8 cellular contexts compared by ENCODE assay signal in genomic region chr7:20514364-20514763, GRCh38.
DNase-seq lines count a peak whose midpoint lies in the region; ATAC-seq lines count a peak whose summit lies in the region.

No MANE protein-coding gene starts in this region.

- peak; percentile 81 for DNase-seq in DMS153 treated with DMSO at 0.1 percent for 48 hours (lab: John Stamatoyannopoulos, UW; ENCODE audit: unreplicated experiment)
- DNase-seq in NCI-H2029 treated with DMSO at 0.1 percent for 48 hours (lab: John Stamatoyannopoulos, UW), result peak; percentile 37
- peak; percentile 21 for DNase-seq in adipocyte (ENCODE audit: low read depth)
- peak; percentile 82 for DNase-seq in kidney tubule cell (ENCODE audit: low spot score)
- DNase-seq in activated CD4-positive, alpha-beta T cell treated with anti-CD3 and anti-CD28 coated beads for 1 hour, result no peak
- DNase-seq in activated naive CD8-positive, alpha-beta T cell treated with anti-CD3 and anti-CD28 coated beads, Interleukin-2, amount 50 U/mL, for 24 hours, result no peak

- H3K4me3 Mint-ChIP-seq in activated naive CD8-positive, alpha-beta T cell treated with anti-CD3 and anti-CD28 coated beads, Interleukin-2, amount 50 U/mL, for 24 hours, result no peak overlapping the region

- H3K9me3 ChIP-seq in adipocyte (ENCODE audit: control insufficient read depth, low read length), result no peaks in the 10 kb centered on the region

- H3K27ac Mint-ChIP-seq in activated naive CD8-positive, alpha-beta T cell treated with anti-CD3 and anti-CD28 coated beads, Interleukin-2, amount 50 U/mL, for 24 hours, result no peak overlapping the region

- H3K36me3 ChIP-seq in adipocyte (ENCODE audit: control insufficient read depth, insufficient read depth, low read length, severe bottlenecking), result no peaks in the 10 kb centered on the region

- no peak overlapping the region for H3K9ac ChIP-seq in adipocyte (ENCODE audit: low read length)

- H3K4me3 ChIP-seq in adipocyte (ENCODE audit: low read length), result no peak overlapping the region

- ATAC-seq in GM21515 (IDR thresholded peaks at IDR 0.05; ENCODE audit: unreplicated experiment) (no peak), GM19035 (IDR thresholded peaks at IDR 0.05; ENCODE audit: unreplicated experiment) (no peak)
- ATAC-seq in activated naive CD8-positive, alpha-beta T cell treated with anti-CD3 and anti-CD28 coated beads, Interleukin-2, amount 50 U/mL, for 24 hours, result no peak

- no peaks in the 10 kb centered on the region for H3K4me1 Mint-ChIP-seq in activated naive CD8-positive, alpha-beta T cell treated with anti-CD3 and anti-CD28 coated beads, Interleukin-2, amount 50 U/mL, for 24 hours

- no peaks in the 10 kb centered on the region for H3K27me3 Mint-ChIP-seq in activated naive CD8-positive, alpha-beta T cell treated with anti-CD3 and anti-CD28 coated beads, Interleukin-2, amount 50 U/mL, for 24 hours

- H3K36me3 Mint-ChIP-seq in activated naive CD8-positive, alpha-beta T cell treated with anti-CD3 and anti-CD28 coated beads, Interleukin-2, amount 50 U/mL, for 24 hours (ENCODE audit: low read depth), result no peaks in the 10 kb centered on the region

- H3K4me1 ChIP-seq in adipocyte (ENCODE audit: control insufficient read depth, insufficient read depth, low read length), result no peaks in the 10 kb centered on the region

- no peaks in the 10 kb centered on the region for H3K9me3 Mint-ChIP-seq in activated naive CD8-positive, alpha-beta T cell treated with anti-CD3 and anti-CD28 coated beads, Interleukin-2, amount 50 U/mL, for 24 hours

- H3K27me3 ChIP-seq in adipocyte (replicated peaks; ENCODE audit: control insufficient read depth, insufficient read depth, low read length), result no peaks in the 10 kb centered on the region

Comparison
In these comparisons a context has a peak if more than half of its experiments do, and no peak if none do; other contexts are left out.
1. DNase-seq: peak in DMS153 treated with DMSO at 0.1 percent for 48 hours (single experiment), NCI-H2029 treated with DMSO at 0.1 percent for 48 hours (single experiment), adipocyte (single experiment) and kidney tubule cell (single experiment); none in activated CD4-positive, alpha-beta T cell treated with anti-CD3 and anti-CD28 coated beads for 1 hour (single experiment) and activated naive CD8-positive, alpha-beta T cell treated with anti-CD3 and anti-CD28 coated beads, Interleukin-2, amount 50 U/mL, for 24 hours (single experiment).